In the genomic region with DNA sequence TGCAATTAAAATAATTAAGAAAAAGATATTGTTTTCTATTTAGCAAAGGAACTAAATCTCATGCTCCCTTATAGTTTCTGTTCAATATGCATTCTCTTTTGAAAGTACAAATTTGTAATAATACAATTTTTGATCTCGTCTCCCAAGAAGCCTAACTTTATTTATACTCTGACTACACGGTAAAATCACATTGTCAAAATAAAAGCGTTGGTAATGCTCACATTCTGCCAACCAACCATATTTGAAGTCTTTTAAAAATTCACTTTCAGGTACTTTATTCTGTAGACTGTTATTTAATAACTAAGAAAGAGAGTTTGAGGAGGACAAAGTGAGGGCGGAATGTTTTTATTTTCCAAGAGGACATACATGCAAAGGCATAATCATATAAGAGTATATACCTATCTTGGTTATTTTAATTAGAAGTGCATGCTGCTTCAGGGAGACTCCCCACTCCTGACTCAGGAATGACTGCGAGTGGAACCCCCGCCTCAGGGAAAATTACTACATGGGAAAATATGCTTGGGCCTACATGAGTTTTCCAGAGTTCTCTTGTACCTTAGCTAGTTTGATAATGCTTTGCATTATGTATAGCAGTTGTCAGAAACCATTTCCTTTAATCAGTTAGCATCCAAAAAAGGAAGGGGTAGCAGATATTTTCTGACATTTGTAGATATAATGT, we compare ENCODE assay signal across 1 cellular context.
TF ChIP-seq lines count a peak whose summit lies in the region.

No MANE protein-coding gene starts in this region.

TF ChIP-seq in GM12878, 131 proteins besides CTCF, POLR2A, EP300 and RAD21:
- TF ChIP-seq, protein P1, sequence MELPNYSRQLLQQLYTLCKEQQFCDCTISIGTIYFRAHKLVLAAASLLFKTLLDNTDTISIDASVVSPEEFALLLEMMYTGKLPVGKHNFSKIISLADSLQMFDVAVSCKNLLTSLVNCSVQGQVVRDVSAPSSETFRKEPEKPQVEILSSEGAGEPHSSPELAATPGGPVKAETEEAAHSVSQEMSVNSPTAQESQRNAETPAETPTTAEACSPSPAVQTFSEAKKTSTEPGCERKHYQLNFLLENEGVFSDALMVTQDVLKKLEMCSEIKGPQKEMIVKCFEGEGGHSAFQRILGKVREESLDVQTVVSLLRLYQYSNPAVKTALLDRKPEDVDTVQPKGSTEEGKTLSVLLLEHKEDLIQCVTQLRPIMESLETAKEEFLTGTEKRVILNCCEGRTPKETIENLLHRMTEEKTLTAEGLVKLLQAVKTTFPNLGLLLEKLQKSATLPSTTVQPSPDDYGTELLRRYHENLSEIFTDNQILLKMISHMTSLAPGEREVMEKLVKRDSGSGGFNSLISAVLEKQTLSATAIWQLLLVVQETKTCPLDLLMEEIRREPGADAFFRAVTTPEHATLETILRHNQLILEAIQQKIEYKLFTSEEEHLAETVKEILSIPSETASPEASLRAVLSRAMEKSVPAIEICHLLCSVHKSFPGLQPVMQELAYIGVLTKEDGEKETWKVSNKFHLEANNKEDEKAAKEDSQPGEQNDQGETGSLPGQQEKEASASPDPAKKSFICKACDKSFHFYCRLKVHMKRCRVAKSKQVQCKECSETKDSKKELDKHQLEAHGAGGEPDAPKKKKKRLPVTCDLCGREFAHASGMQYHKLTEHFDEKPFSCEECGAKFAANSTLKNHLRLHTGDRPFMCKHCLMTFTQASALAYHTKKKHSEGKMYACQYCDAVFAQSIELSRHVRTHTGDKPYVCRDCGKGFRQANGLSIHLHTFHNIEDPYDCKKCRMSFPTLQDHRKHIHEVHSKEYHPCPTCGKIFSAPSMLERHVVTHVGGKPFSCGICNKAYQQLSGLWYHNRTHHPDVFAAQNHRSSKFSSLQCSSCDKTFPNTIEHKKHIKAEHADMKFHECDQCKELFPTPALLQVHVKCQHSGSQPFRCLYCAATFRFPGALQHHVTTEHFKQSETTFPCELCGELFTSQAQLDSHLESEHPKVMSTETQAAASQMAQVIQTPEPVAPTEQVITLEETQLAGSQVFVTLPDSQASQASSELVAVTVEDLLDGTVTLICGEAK (IDR thresholded peaks at IDR 0.05; ENCODE audit: borderline replicate concordance): peak; percentile 60; the same call in 1 of the 2 replicates
- TF ChIP-seq ZNF274 (IDR thresholded peaks at IDR 0.05; ENCODE audit: insufficient read depth, insufficient read length): no peak
TF ChIP-seq in GM12878: peak in this region for 1.
